ENCODE assay signal across 1 cellular context in genomic region chr16:63981639-63982038, GRCh38.
TF ChIP-seq lines count a peak whose summit lies in the region.

No MANE protein-coding gene starts in this region.

TF ChIP-seq in GM23338, 12 proteins besides CTCF, POLR2A, EP300 and RAD21 (continued from another document):
- TF ChIP-seq ZNF462 (CRISPR knock-in tag; IDR thresholded peaks at IDR 0.05) (no peak), NANOG (IDR thresholded peaks at IDR 0.05; ENCODE audit: borderline replicate concordance) (peak; percentile 46; the same call in 1 of the 2 replicates), CREB1 (CRISPR knock-in tag; IDR thresholded peaks at IDR 0.05; ENCODE audit: low read depth) (no peak)
